ENCODE assay signal across 14 cellular contexts in genomic region chrX:13752141-13752540, GRCh38.
"Had no signal": no experiment of that assay in that cellular context is flagged by ENCODE, and none has a peak within 500 bp of the region (broad histone marks: within the 10 kb centered on the region; RNA-seq: fewer than 3 reads in every experiment).

No MANE protein-coding gene starts in this region.

- H3K27ac ChIP-seq: testis, VCaP had no signal

- H3K4me1 Mint-ChIP-seq: nephron progenitor cell had no signal

- H3K27me3 ChIP-seq: testis had no signal

- ATAC-seq: activated CD4-positive, alpha-beta T cell treated with anti-CD3 and anti-CD28 coated beads for 36 hours; activated CD8-positive, alpha-beta T cell treated with anti-CD3 and anti-CD28 coated beads, Interleukin-2, amount 10 ng/mL, durations not matched to agents 7 days and 5 days; activated naive CD8-positive, alpha-beta T cell treated with anti-CD3 and anti-CD28 coated beads, Interleukin-2, amount 50 U/mL, for 24 hours; effector memory CD8-positive, alpha-beta T cell; stimulated activated naive CD8-positive, alpha-beta T cell treated with anti-CD3 and anti-CD28 coated beads, Interleukin-15, amount 100 ng/mL, for 72 hours had no signal

- H3K9me3 ChIP-seq: testis had no signal

- H3K4me3 Mint-ChIP-seq: activated CD4-positive, alpha-beta T cell treated with anti-CD3 and anti-CD28 coated beads for 36 hours; activated CD8-positive, alpha-beta T cell treated with anti-CD3 and anti-CD28 coated beads, Interleukin-2, amount 10 ng/mL, durations not matched to agents 7 days and 5 days; activated naive CD8-positive, alpha-beta T cell treated with anti-CD3 and anti-CD28 coated beads, Interleukin-2, amount 50 U/mL, for 24 hours; activated T-helper 1 cell treated with anti-CD3 and anti-CD28 coated beads, Interleukin-12 subunit alpha, Interleukin-12 subunit beta, Interleukin-2, Interleukin-4 antibody, amounts not matched to agents 30 ng/mL and 10 ng/mL and 1 ng/mL, durations not matched to agents 14 hours and 24 hours and 36 hours; effector memory CD8-positive, alpha-beta T cell; nephron progenitor cell; stimulated activated naive CD8-positive, alpha-beta T cell treated with anti-CD3 and anti-CD28 coated beads, Interleukin-15, amount 100 ng/mL, for 72 hours had no signal

- H3K9me3 Mint-ChIP-seq: activated naive CD8-positive, alpha-beta T cell treated with anti-CD3 and anti-CD28 coated beads, Interleukin-2, amount 50 U/mL, for 24 hours; activated T-helper 1 cell treated with anti-CD3 and anti-CD28 coated beads, Interleukin-12 subunit alpha, Interleukin-12 subunit beta, Interleukin-2, Interleukin-4 antibody, amounts not matched to agents 30 ng/mL and 10 ng/mL and 1 ng/mL, durations not matched to agents 14 hours and 24 hours and 36 hours; effector memory CD8-positive, alpha-beta T cell; stimulated activated naive CD8-positive, alpha-beta T cell treated with anti-CD3 and anti-CD28 coated beads, Interleukin-15, amount 100 ng/mL, for 72 hours had no signal

- H3K27ac Mint-ChIP-seq: activated CD4-positive, alpha-beta T cell treated with anti-CD3 and anti-CD28 coated beads for 36 hours; nephron progenitor cell had no signal

- H3K27me3 Mint-ChIP-seq: activated CD4-positive, alpha-beta T cell treated with anti-CD3 and anti-CD28 coated beads for 36 hours; activated naive CD8-positive, alpha-beta T cell treated with anti-CD3 and anti-CD28 coated beads, Interleukin-2, amount 50 U/mL, for 24 hours; effector memory CD8-positive, alpha-beta T cell; stimulated activated naive CD8-positive, alpha-beta T cell treated with anti-CD3 and anti-CD28 coated beads, Interleukin-15, amount 100 ng/mL, for 72 hours had no signal

- H3K4me3 ChIP-seq: testis had no signal

- DNase-seq: activated CD4-positive, alpha-beta T cell treated with anti-CD3 and anti-CD28 coated beads for 36 hours; activated CD8-positive, alpha-beta T cell treated with anti-CD3 and anti-CD28 coated beads, Interleukin-2, amount 10 ng/mL, durations not matched to agents 7 days and 5 days; activated naive CD4-positive, alpha-beta T cell treated with Interleukin-2 at 50 U/mL for 16 hours; activated naive CD8-positive, alpha-beta T cell treated with anti-CD3 and anti-CD28 coated beads, Interleukin-2, amount 50 U/mL, for 24 hours; effector memory CD8-positive, alpha-beta T cell; erythroblast; hippocampal formation; nephron progenitor cell; stimulated activated CD4-positive, alpha-beta T cell treated with anti-CD3 and anti-CD28 coated beads, Interleukin-4, amount 100 ng/mL, for 1 hour; stimulated activated CD8-positive, alpha-beta memory T cell treated with anti-CD3 and anti-CD28 coated beads, Interleukin-4, amount 100 ng/mL, for 48 hours; stimulated activated naive CD8-positive, alpha-beta T cell treated with anti-CD3 and anti-CD28 coated beads, Interleukin-15, amount 100 ng/mL, for 72 hours; testis had no signal

- H3K4me1 ChIP-seq: testis had no signal
